ENCODE assay signal across 1 cellular context in genomic region chr20:21020656-21021004, GRCh38.
TF ChIP-seq lines count a peak whose summit lies in the region.

No MANE protein-coding gene starts in this region.

TF ChIP-seq in HepG2, 621 proteins besides CTCF, POLR2A, EP300 and RAD21 (continued from another document):
- TF ChIP-seq ZNF879 (CRISPR knock-in tag; IDR thresholded peaks at IDR 0.05) (no peak), ZFP1 (CRISPR knock-in tag; IDR thresholded peaks at IDR 0.05) (no peak), ZNF432 (CRISPR knock-in tag; IDR thresholded peaks at IDR 0.05; ENCODE audit: borderline replicate concordance) (no peak), SOX13 (IDR thresholded peaks at IDR 0.05) (no peak), SOX13 (CRISPR knock-in tag; conservative IDR thresholded peaks at IDR 0.05 in 1 of 2, IDR thresholded peaks at IDR 0.05 in 1 of 2) (peak in 1 of 2 experiments; percentile 65; a peak in 2 of 4 replicates), MTF1 (CRISPR knock-in tag; IDR thresholded peaks at IDR 0.05) (no peak), PCBP1 (IDR thresholded peaks at IDR 0.05; ENCODE audit: borderline replicate concordance, low read depth, low read length) (no peak), ZNF362 (CRISPR knock-in tag; IDR thresholded peaks at IDR 0.05; ENCODE audit: borderline replicate concordance) (no peak), DMAP1 (CRISPR knock-in tag; IDR thresholded peaks at IDR 0.05) (0 out of 2 replicates have a peak, but pooled peaks have one; percentile 26), STAT6 (CRISPR knock-in tag; IDR thresholded peaks at IDR 0.05; ENCODE audit: borderline replicate concordance) (no peak), ZFP90 (CRISPR knock-in tag; IDR thresholded peaks at IDR 0.05; ENCODE audit: borderline replicate concordance) (no peak), ZBED4 (CRISPR knock-in tag; IDR thresholded peaks at IDR 0.05; ENCODE audit: borderline replicate concordance) (no peak), ZNF781 (CRISPR knock-in tag; IDR thresholded peaks at IDR 0.05; ENCODE audit: borderline replicate concordance, not compliant biosample characterization) (no peak)
